ENCODE assay signal across 8 cellular contexts in the genomic region with DNA sequence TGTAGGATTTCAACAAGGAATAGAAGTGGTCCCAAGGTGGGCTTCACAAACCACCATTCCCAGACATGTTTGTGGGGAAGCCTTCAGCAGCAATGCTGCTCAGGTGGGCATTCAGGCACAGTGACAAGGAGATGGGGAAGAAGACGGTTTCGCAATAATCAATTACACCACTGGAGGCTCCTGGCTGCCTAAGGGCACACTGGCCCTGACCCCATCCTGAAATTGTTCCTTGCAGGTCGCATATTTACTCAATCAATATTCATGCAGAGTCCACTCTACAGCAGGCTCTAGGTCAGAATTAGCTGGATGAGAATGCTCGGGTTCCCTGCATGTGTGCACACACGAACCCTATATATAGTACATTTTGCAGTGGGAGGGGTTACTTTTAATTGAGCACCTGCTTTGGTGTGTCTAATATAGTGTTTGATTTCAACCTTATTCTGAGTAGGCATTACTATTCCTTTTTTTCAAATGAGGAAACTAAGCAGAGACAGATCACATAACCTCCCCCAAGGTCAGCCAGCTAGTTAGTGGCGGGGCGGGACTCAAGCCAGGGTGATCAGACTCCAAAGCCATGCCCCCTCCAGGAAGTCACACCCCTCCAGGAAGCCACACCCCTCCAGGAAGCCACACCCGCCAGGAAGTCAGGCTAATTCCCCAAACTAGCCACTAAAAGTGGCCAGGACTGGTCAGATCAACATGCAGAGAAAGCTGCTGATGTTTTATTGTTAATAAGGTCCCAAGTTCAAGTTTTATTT.
DNase-seq lines count a peak whose midpoint lies in the region; TF ChIP-seq lines count a peak whose summit lies in the region.

No MANE protein-coding gene starts in this region.

- no peaks in the 10 kb centered on the region for H3K9me3 ChIP-seq in fibroblast of lung (ENCODE audit: control insufficient read depth, insufficient read depth, low read depth, low read length)

- H3K9ac ChIP-seq in fibroblast of lung (ENCODE audit: insufficient read depth, low read length) = no peak overlapping the region

- no peak overlapping the region for H2AFZ ChIP-seq in fibroblast of lung (ENCODE audit: low read length)

- no peak overlapping the region for H3K27ac ChIP-seq in fibroblast of lung (ENCODE audit: insufficient read depth, low read length)

- intact Hi-C loops in posterior vena cava (cut with DNase I) = no loop called here

- no peaks in the 10 kb centered on the region for H4K20me1 ChIP-seq in fibroblast of lung (ENCODE audit: control insufficient read depth, extremely low read depth, insufficient read depth, low read length)

- H3K4me1 ChIP-seq in fibroblast of lung (ENCODE audit: control insufficient read depth, extremely low read depth, insufficient read depth, low read length) = peaks cover 3% of the 10 kb centered on the region

- H3K4me2 ChIP-seq in fibroblast of lung (ENCODE audit: extremely low read depth, insufficient read depth, low read length) = no peak overlapping the region

- no peaks in the 10 kb centered on the region for H3K36me3 Mint-ChIP-seq in T-helper 1 cell treated with Interleukin-12 subunit alpha and Interleukin-12 subunit beta and Interleukin-4 antibody, amounts not matched to agents 30 μg/mL and 1 μg/mL, for 36 hours (ENCODE audit: low read depth)

- H3K4me3 Mint-ChIP-seq in T-helper 1 cell treated with Interleukin-12 subunit alpha and Interleukin-12 subunit beta and Interleukin-4 antibody, amounts not matched to agents 30 μg/mL and 1 μg/mL, for 36 hours = no peak overlapping the region

- H3K4me1 Mint-ChIP-seq in T-helper 1 cell treated with Interleukin-12 subunit alpha and Interleukin-12 subunit beta and Interleukin-4 antibody, amounts not matched to agents 30 μg/mL and 1 μg/mL, for 36 hours (ENCODE audit: low read depth) = peaks cover 23% of the 10 kb centered on the region

- no peaks in the 10 kb centered on the region for H3K27me3 ChIP-seq in fibroblast of lung (ENCODE audit: control insufficient read depth, insufficient read depth, low read length)

- no peaks in the 10 kb centered on the region for H3K27me3 Mint-ChIP-seq in T-helper 1 cell treated with Interleukin-12 subunit alpha and Interleukin-12 subunit beta and Interleukin-4 antibody, amounts not matched to agents 30 μg/mL and 1 μg/mL, for 36 hours (ENCODE audit: low read depth)

- no peak overlapping the region for H3K4me3 ChIP-seq in fibroblast of lung (replicated peaks in 1 of 4; ENCODE audit: control extremely low read depth in 1 of 4, insufficient read depth in 1 of 4, low read depth in 3 of 4, low read length in 4 of 4)

- no peaks in the 10 kb centered on the region for H3K9me3 Mint-ChIP-seq in T-helper 1 cell treated with Interleukin-12 subunit alpha and Interleukin-12 subunit beta and Interleukin-4 antibody, amounts not matched to agents 30 μg/mL and 1 μg/mL, for 36 hours

- peak; percentile 80 for DNase-seq in Caki2 (ENCODE audit: low read depth)
- DNase-seq in HT-29 (ENCODE audit: low spot score) = peak; percentile 59
- DNase-seq in fibroblast of lung (ENCODE audit: low read depth in 2 of 2) = peak; percentile 29 to 62
- peak; percentile 91 for DNase-seq in posterior vena cava (ENCODE audit: low spot score)
- DNase-seq in NCI-H187 (lab: John Stamatoyannopoulos, UW) = no peak
- no peak for DNase-seq in mesenteric fat pad (ENCODE audit: low spot score)
- DNase-seq in G401 (ENCODE audit: low spot score) = no peak

- in situ Hi-C loops in Caki2 (cut with HindIII; ENCODE audit: low pct_unique_long_range_greater_than_20kb, low sequenced_read_pairs) = no loop called here
- in situ Hi-C loops in G401 (cut with HindIII; ENCODE audit: low sequenced_read_pairs) = no loop called here

- peak overlapping the region; percentile 31 for H3K27ac Mint-ChIP-seq in T-helper 1 cell treated with Interleukin-12 subunit alpha and Interleukin-12 subunit beta and Interleukin-4 antibody, amounts not matched to agents 30 μg/mL and 1 μg/mL, for 36 hours

- no peaks in the 10 kb centered on the region for H3K36me3 ChIP-seq in fibroblast of lung (ENCODE audit: control insufficient read depth, insufficient read depth, low read length)

- TF ChIP-seq CTCF in fibroblast of lung (conservative IDR thresholded peaks at IDR 0.05 in 1 of 2, IDR thresholded peaks at IDR 0.05 in 1 of 2; ENCODE audit: low read depth in 1 of 2, low read length in 2 of 2) = no peak

- no peaks in the 10 kb centered on the region for H3K79me2 ChIP-seq in fibroblast of lung (ENCODE audit: control insufficient read depth, insufficient read depth, low read length)

Comparison
In these comparisons a context has a peak if more than half of its experiments do, and no peak if none do; other contexts are left out.
1. DNase-seq: peak in Caki2 (single experiment), HT-29 (single experiment), fibroblast of lung (2 of 2) and posterior vena cava (single experiment); none in NCI-H187 (0 of 2), mesenteric fat pad (single experiment) and G401 (single experiment).